Comparison of ENCODE assay signal across 12 cellular contexts in the genomic region with DNA sequence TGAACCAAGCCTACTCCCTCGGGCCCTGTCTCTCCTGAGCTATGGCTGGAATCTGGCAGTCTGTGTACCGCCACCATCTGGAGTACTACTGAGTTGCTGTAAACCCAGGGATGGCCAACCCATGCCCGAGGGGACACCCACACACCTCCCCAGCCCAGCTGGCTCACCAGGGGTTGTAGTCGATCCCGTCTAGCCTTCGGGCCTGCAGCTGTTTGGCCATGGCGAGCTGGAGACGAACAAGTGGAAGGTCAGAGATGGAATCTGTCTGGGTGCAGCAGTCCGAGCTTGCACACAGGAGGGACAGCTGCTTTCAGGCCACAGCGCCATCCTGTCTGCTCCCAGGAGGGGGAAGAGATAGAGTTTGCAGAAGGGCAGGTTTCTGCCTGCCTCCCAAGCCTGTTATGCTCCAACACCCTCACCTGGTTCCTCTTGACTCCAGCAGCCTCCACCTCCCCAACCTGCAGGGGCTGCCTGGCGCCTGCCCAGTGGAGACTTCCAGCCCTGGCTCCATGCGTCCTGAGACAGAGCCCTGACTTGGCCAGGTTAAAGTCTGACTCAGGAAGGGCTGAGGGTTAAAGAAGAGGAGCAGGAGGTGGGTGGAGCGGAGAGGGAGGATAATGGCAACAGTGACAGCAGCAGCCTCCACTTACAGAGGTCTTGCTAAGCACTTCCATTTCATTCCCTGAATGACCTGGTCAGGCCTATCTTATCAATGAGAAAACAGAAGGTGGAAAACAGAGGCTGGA. TPM values are rescaled to one million over a fixed set of nuclear protein-coding genes. Genes with fewer than 3 reads are reported as not detected.
DNase-seq lines count a peak whose midpoint lies in the region; ATAC-seq and TF ChIP-seq lines count a peak whose summit lies in the region.
"Had no signal": no experiment of that assay in that cellular context is flagged by ENCODE, and none has a peak within 500 bp of the region (broad histone marks: within the 10 kb centered on the region; RNA-seq: fewer than 3 reads in every experiment).

No MANE protein-coding gene starts in this region.

- H3K36me3 ChIP-seq in colonic mucosa: no peaks in the 10 kb centered on the region
- H3K36me3 ChIP-seq: transverse colon had no signal

- H3K4me1 Mint-ChIP-seq in osteocyte (ENCODE audit: unreplicated experiment): peaks cover 15% of the 10 kb centered on the region

- H3K27me3 Mint-ChIP-seq in osteocyte (ENCODE audit: unreplicated experiment): no peaks in the 10 kb centered on the region

- no peaks in the 10 kb centered on the region for H3K27me3 ChIP-seq in colonic mucosa
- H3K27me3 ChIP-seq: transverse colon had no signal

- H3K4me3 ChIP-seq in choroid plexus epithelial cell (ENCODE audit: low read depth, low read length) (no peak overlapping the region), colonic mucosa (no peak overlapping the region)
- H3K4me3 ChIP-seq: transverse colon had no signal

- H3K27ac Mint-ChIP-seq in osteocyte (ENCODE audit: unreplicated experiment): peak overlapping the region; percentile 80

- H3K36me3 Mint-ChIP-seq in osteocyte (ENCODE audit: unreplicated experiment): peaks cover 4% of the 10 kb centered on the region

- DNase-seq in DMS153 treated with DMSO at 0.1 percent for 48 hours (lab: John Stamatoyannopoulos, UW; ENCODE audit: unreplicated experiment) (peak; percentile 42), NCI-H2196 (lab: John Stamatoyannopoulos, UW; ENCODE audit: unreplicated experiment) (peak; percentile 97), choroid plexus epithelial cell (ENCODE audit: low read depth) (peak; percentile 28), osteocyte (ENCODE audit: extremely low spot score, unreplicated experiment) (peak; percentile 93), colonic mucosa (no peak), NCI-H2029 (lab: John Stamatoyannopoulos, UW) (no peak)
- DNase-seq in stimulated activated CD4-positive, alpha-beta T cell treated with anti-CD3 and anti-CD28 coated beads, Interleukin-4, amount 100 ng/mL, for 4 hours: no peak
- DNase-seq: activated CD4-positive, alpha-beta T cell treated with anti-CD3 and anti-CD28 coated beads, Interleukin-2, amount 50 U/mL, for 1 hour; aorta; DND-41; transverse colon had no signal

- no peak overlapping the region for H3K4me3 Mint-ChIP-seq in osteocyte (ENCODE audit: unreplicated experiment)

- TF ChIP-seq CTCF in choroid plexus epithelial cell (conservative IDR thresholded peaks at IDR 0.05; ENCODE audit: low read depth, low read length) (no peak), osteocyte (IDR thresholded peaks at IDR 0.05) (peak; percentile 51), colonic mucosa (IDR thresholded peaks at IDR 0.05) (no peak)

- H3K27ac ChIP-seq in colonic mucosa: no peak overlapping the region
- H3K27ac ChIP-seq: transverse colon had no signal

- H3K4me1 ChIP-seq in colonic mucosa: no peaks in the 10 kb centered on the region
- H3K4me1 ChIP-seq: transverse colon had no signal

- intact Hi-C loops in colonic mucosa (cut with DNase I): no loop called here

- no peak for ATAC-seq in HG02938 (IDR thresholded peaks at IDR 0.05; ENCODE audit: unreplicated experiment)

- no peaks in the 10 kb centered on the region for H3K9me3 Mint-ChIP-seq in osteocyte (ENCODE audit: unreplicated experiment)

- no peaks in the 10 kb centered on the region for H3K9me3 ChIP-seq in colonic mucosa
- H3K9me3 ChIP-seq: transverse colon had no signal

- no peak overlapping the region for H3K9ac ChIP-seq in colonic mucosa (ENCODE audit: low read depth in 2 of 2, low read length in 2 of 2)

RNA-seq across cellular contexts. Expression of gene SPOUT1, which starts 15.8 kb away (rescaled TPM):
- 34.8 and 36.7 TPM in 2 replicates for total RNA-seq in osteocyte
- 10 to 100 TPM; 25.1 to 66.6 TPM for total RNA-seq in colonic mucosa

RNA-seq across cellular contexts. Expression of gene ENDOG, which starts 27.1 kb away (rescaled TPM):
- total RNA-seq in osteocyte (24.4 and 29.3 TPM in 2 replicates), colonic mucosa (10 to 100 TPM; 59.5 to 66.4 TPM)

RNA-seq across cellular contexts. Expression of gene KYAT1, which starts 36.4 kb away (rescaled TPM):
- total RNA-seq in osteocyte (5.3 and 6.5 TPM in 2 replicates), colonic mucosa (1 to 10 TPM; 2.0 to 5.1 TPM)

RNA-seq across cellular contexts. Expression of gene LRRC8A, which starts 36.6 kb away (rescaled TPM):
- total RNA-seq in osteocyte (39.5 and 42.8 TPM in 2 replicates), colonic mucosa (10 to 100 TPM; 26.5 to 31.5 TPM)

RNA-seq across cellular contexts. Expression of gene TBC1D13, which starts 58.3 kb away (rescaled TPM):
- total RNA-seq in osteocyte (32.8 and 33.3 TPM in 2 replicates), colonic mucosa (10 to 100 TPM; 17.4 to 21.6 TPM)

Comparison
In these comparisons a context has a peak if more than half of its experiments do, and no peak if none do; other contexts are left out.
1. DNase-seq: peak in DMS153 treated with DMSO at 0.1 percent for 48 hours (single experiment), NCI-H2196 (single experiment), choroid plexus epithelial cell (single experiment) and osteocyte (single experiment); none in colonic mucosa (single experiment), NCI-H2029 (single experiment) and stimulated activated CD4-positive, alpha-beta T cell treated with anti-CD3 and anti-CD28 coated beads, Interleukin-4, amount 100 ng/mL, for 4 hours (0 of 2).